ENCODE assay signal across 1 cellular context in genomic region chr6:13712485-13712990, GRCh38.
TF ChIP-seq lines count a peak whose summit lies in the region.

No MANE protein-coding gene starts in this region.

TF ChIP-seq in WTC11, 78 proteins besides CTCF, POLR2A, EP300 and RAD21 (continued from another document):
- TF ChIP-seq AFF4 (CRISPR knock-in tag; IDR thresholded peaks at IDR 0.05; ENCODE audit: borderline replicate concordance) = no peak
- no peak for TF ChIP-seq USF1 (CRISPR knock-in tag; IDR thresholded peaks at IDR 0.05)
TF ChIP-seq in WTC11: peak in this region for 0.
